Comparison of ENCODE assay signal across 16 cellular contexts in genomic region chr14:23079716-23080115, GRCh38. TPM values are rescaled to one million over a fixed set of nuclear protein-coding genes. Genes with fewer than 3 reads are reported as not detected.
A peak's percentile ranks its signal among the peaks of the same experiment; 100 is the strongest.
DNase-seq lines count a peak whose midpoint lies in the region; ATAC-seq and TF ChIP-seq lines count a peak whose summit lies in the region.
"Had no signal": no experiment of that assay in that cellular context is flagged by ENCODE, and none has a peak within 500 bp of the region (broad histone marks: within the 10 kb centered on the region; RNA-seq: fewer than 3 reads in every experiment).

No MANE protein-coding gene starts in this region.

- peaks cover 5% of the 10 kb centered on the region for H3K4me1 Mint-ChIP-seq in activated CD4-positive, alpha-beta memory T cell treated with anti-CD3 and anti-CD28 coated beads for 36 hours (ENCODE audit: low read depth)
- peaks cover 1% of the 10 kb centered on the region for H3K4me1 Mint-ChIP-seq in activated CD4-positive, alpha-beta memory T cell treated with anti-CD3 and anti-CD28 coated beads, Interleukin-2, amount 10 ng/mL, durations not matched to agents 7 days and 5 days

- ATAC-seq in HG03571 (IDR thresholded peaks at IDR 0.05; ENCODE audit: unreplicated experiment) (no peak), sciatic nerve (no peak), GM21717 (IDR thresholded peaks at IDR 0.05; ENCODE audit: unreplicated experiment) (no peak)

- TF ChIP-seq CTCF in suprapubic skin (IDR thresholded peaks at IDR 0.05), result no peak

- POLR2A ChIA-PET in activated CD4-positive, alpha-beta memory T cell treated with anti-CD3 and anti-CD28 coated beads for 36 hours (lab: Charles Lee), result interaction anchor here (1.1 kb wide), 1 partner anchor 13 kb away, joined by 3 read pairs; no protein-coding TSS in a partner anchor
- POLR2A ChIA-PET in activated CD4-positive, alpha-beta memory T cell treated with anti-CD3 and anti-CD28 coated beads, Interleukin-2, amount 10 ng/mL, durations not matched to agents 7 days and 5 days (lab: Charles Lee), result interaction anchor here (2.1 kb wide), 1 partner anchor 15 kb away, joined by 9 read pairs; the partner anchor contains the start of genes ACIN1 and C14orf119

- no peaks in the 10 kb centered on the region for H3K9me3 Mint-ChIP-seq in activated CD4-positive, alpha-beta memory T cell treated with anti-CD3 and anti-CD28 coated beads for 36 hours
- no peaks in the 10 kb centered on the region for H3K9me3 Mint-ChIP-seq in activated CD4-positive, alpha-beta memory T cell treated with anti-CD3 and anti-CD28 coated beads, Interleukin-2, amount 10 ng/mL, durations not matched to agents 7 days and 5 days

- H3K4me1 ChIP-seq in adipocyte (ENCODE audit: control insufficient read depth, insufficient read depth, low read length), result peaks cover 69% of the 10 kb centered on the region
- H3K4me1 ChIP-seq in suprapubic skin, result peaks cover 27% of the 10 kb centered on the region

- no peak overlapping the region for H3K4me3 Mint-ChIP-seq in activated CD4-positive, alpha-beta memory T cell treated with anti-CD3 and anti-CD28 coated beads for 36 hours
- H3K4me3 Mint-ChIP-seq in activated CD4-positive, alpha-beta memory T cell treated with anti-CD3 and anti-CD28 coated beads, Interleukin-2, amount 10 ng/mL, durations not matched to agents 7 days and 5 days, result no peak overlapping the region

- H3K36me3 ChIP-seq in adipocyte (ENCODE audit: control insufficient read depth, insufficient read depth, low read length, severe bottlenecking) (peaks cover 82% of the 10 kb centered on the region), suprapubic skin (peaks cover 90% of the 10 kb centered on the region)

- H3K27ac Mint-ChIP-seq in activated CD4-positive, alpha-beta memory T cell treated with anti-CD3 and anti-CD28 coated beads for 36 hours, result peak overlapping the region; percentile 15
- H3K27ac Mint-ChIP-seq in activated CD4-positive, alpha-beta memory T cell treated with anti-CD3 and anti-CD28 coated beads, Interleukin-2, amount 10 ng/mL, durations not matched to agents 7 days and 5 days, result no peak overlapping the region

- peak overlapping the region; percentile 78 for H3K9ac ChIP-seq in adipocyte (ENCODE audit: low read length)

- no peak for TF ChIP-seq POLR2A in suprapubic skin (IDR thresholded peaks at IDR 0.05)

- H3K4me3 ChIP-seq in adipocyte (ENCODE audit: low read length) (peak overlapping the region; percentile 23), suprapubic skin (no peak overlapping the region)

- no peak for TF ChIP-seq EP300 in suprapubic skin (IDR thresholded peaks at IDR 0.05)

- intact Hi-C loops in activated CD4-positive, alpha-beta memory T cell treated with anti-CD3 and anti-CD28 coated beads for 36 hours (cut with micrococcal nuclease), result no loop called here
- intact Hi-C loops in sciatic nerve (cut with DNase I), result no loop called here

- DNase-seq in activated CD4-positive, alpha-beta memory T cell treated with anti-CD3 and anti-CD28 coated beads for 36 hours, result no peak
- DNase-seq in activated CD4-positive, alpha-beta memory T cell treated with anti-CD3 and anti-CD28 coated beads, Interleukin-2, amount 10 ng/mL, durations not matched to agents 7 days and 5 days, result no peak
- DNase-seq in adipocyte (ENCODE audit: low read depth), result peak; percentile 28
- peak; percentile 63 for DNase-seq in iris pigment epithelial cell (ENCODE audit: low read depth)
- no peak for DNase-seq in suprapubic skin (ENCODE audit: low spot score in 2 of 2)
- DNase-seq in sciatic nerve (ENCODE audit: low spot score), result no peak
- DNase-seq: ACHN; activated CD4-positive, alpha-beta T cell treated with anti-CD3 and anti-CD28 coated beads for 48 hours; activated naive CD4-positive, alpha-beta T cell treated with anti-CD3 and anti-CD28 coated beads, Interleukin-2, amount 50 U/mL, for 16 hours; NCI-H1694; NCI-H82; stimulated activated CD4-positive, alpha-beta T cell treated with anti-CD3 and anti-CD28 coated beads, Interleukin-15, amount 100 ng/mL, for 24 hours had no signal

- H3K9me3 ChIP-seq in adipocyte (ENCODE audit: control insufficient read depth, low read length) (no peaks in the 10 kb centered on the region), suprapubic skin (no peaks in the 10 kb centered on the region)

- 81% methylated on average over 2 of the region's 2 CpGs for WGBS in suprapubic skin

- CTCF ChIA-PET in activated CD4-positive, alpha-beta memory T cell treated with anti-CD3 and anti-CD28 coated beads for 36 hours (lab: Charles Lee), result interaction anchor here (0.9 to 7.3 kb wide), 3 partner anchors 8 to 12 kb away, joined by 3 to 92 read pairs (median 14); no protein-coding TSS in a partner anchor
- CTCF ChIA-PET in activated CD4-positive, alpha-beta memory T cell treated with anti-CD3 and anti-CD28 coated beads, Interleukin-2, amount 10 ng/mL, durations not matched to agents 7 days and 5 days (lab: Charles Lee), result interaction anchor here (3.4 kb wide), 1 partner anchor 11 kb away, joined by 40 read pairs; no protein-coding TSS in a partner anchor

- H3K27me3 ChIP-seq in adipocyte (replicated peaks; ENCODE audit: control insufficient read depth, insufficient read depth, low read length), result no peaks in the 10 kb centered on the region
- no peaks in the 10 kb centered on the region for H3K27me3 ChIP-seq in suprapubic skin

- peaks cover 49% of the 10 kb centered on the region for H3K36me3 Mint-ChIP-seq in activated CD4-positive, alpha-beta memory T cell treated with anti-CD3 and anti-CD28 coated beads for 36 hours
- H3K36me3 Mint-ChIP-seq in activated CD4-positive, alpha-beta memory T cell treated with anti-CD3 and anti-CD28 coated beads, Interleukin-2, amount 10 ng/mL, durations not matched to agents 7 days and 5 days (ENCODE audit: low read depth), result peaks cover 68% of the 10 kb centered on the region

- H3K27ac ChIP-seq in suprapubic skin, result peak overlapping the region; percentile 43

- no peaks in the 10 kb centered on the region for H3K27me3 Mint-ChIP-seq in activated CD4-positive, alpha-beta memory T cell treated with anti-CD3 and anti-CD28 coated beads for 36 hours
- no peaks in the 10 kb centered on the region for H3K27me3 Mint-ChIP-seq in activated CD4-positive, alpha-beta memory T cell treated with anti-CD3 and anti-CD28 coated beads, Interleukin-2, amount 10 ng/mL, durations not matched to agents 7 days and 5 days

RNA-seq across cellular contexts. Expression of gene ACIN1, which starts 15.2 kb away (rescaled TPM):
- total RNA-seq in activated CD4-positive, alpha-beta memory T cell treated with anti-CD3 and anti-CD28 coated beads for 36 hours, result 100 to 1,000 TPM; 148 to 157 TPM
- total RNA-seq in activated CD4-positive, alpha-beta memory T cell treated with anti-CD3 and anti-CD28 coated beads, Interleukin-2, amount 10 ng/mL, durations not matched to agents 7 days and 5 days, result 100 to 1,000 TPM; 166 to 167 TPM
- total RNA-seq in suprapubic skin (100 to 1,000 TPM in 2 of 4 donors, 10 to 100 TPM in 2; 78.7 to 217 (median 103) TPM), sciatic nerve (166 TPM)

RNA-seq across cellular contexts. Expression of gene C14orf119, which starts 15.6 kb away (rescaled TPM):
- total RNA-seq in activated CD4-positive, alpha-beta memory T cell treated with anti-CD3 and anti-CD28 coated beads for 36 hours, result 10 to 100 TPM; 58.0 to 62.8 TPM
- total RNA-seq in activated CD4-positive, alpha-beta memory T cell treated with anti-CD3 and anti-CD28 coated beads, Interleukin-2, amount 10 ng/mL, durations not matched to agents 7 days and 5 days, result 10 to 100 TPM; 49.2 to 55.5 TPM
- 10 to 100 TPM; 10.1 to 22.7 (median 18.6) TPM for total RNA-seq in suprapubic skin
- total RNA-seq in sciatic nerve, result 32.2 TPM

RNA-seq across cellular contexts. Expression of gene CDH24, which starts 22.4 kb away (rescaled TPM):
- 1 to 10 TPM in 1 of 2 experiments, under 1 TPM in 1; 1.00 to 1.1 TPM for total RNA-seq in activated CD4-positive, alpha-beta memory T cell treated with anti-CD3 and anti-CD28 coated beads for 36 hours
- 1 to 10 TPM; 1.6 to 2.0 TPM for total RNA-seq in activated CD4-positive, alpha-beta memory T cell treated with anti-CD3 and anti-CD28 coated beads, Interleukin-2, amount 10 ng/mL, durations not matched to agents 7 days and 5 days
- total RNA-seq in suprapubic skin, result 1 to 10 TPM; 3.4 to 8.4 (median 5.7) TPM
- total RNA-seq in sciatic nerve, result 6.5 TPM

RNA-seq across cellular contexts. Expression of gene CIROP, which starts 25.1 kb away (rescaled TPM):
- total RNA-seq in activated CD4-positive, alpha-beta memory T cell treated with anti-CD3 and anti-CD28 coated beads for 36 hours, result not detected
- total RNA-seq in activated CD4-positive, alpha-beta memory T cell treated with anti-CD3 and anti-CD28 coated beads, Interleukin-2, amount 10 ng/mL, durations not matched to agents 7 days and 5 days, result not detected
- total RNA-seq in suprapubic skin, result not detected
- total RNA-seq in sciatic nerve, result not detected
- total RNA-seq: HT1080, myocyte had no signal

RNA-seq across cellular contexts. Expression of gene PSMB11, which starts 37.7 kb away (rescaled TPM):
- not detected for total RNA-seq in activated CD4-positive, alpha-beta memory T cell treated with anti-CD3 and anti-CD28 coated beads for 36 hours
- total RNA-seq in activated CD4-positive, alpha-beta memory T cell treated with anti-CD3 and anti-CD28 coated beads, Interleukin-2, amount 10 ng/mL, durations not matched to agents 7 days and 5 days, result not detected
- total RNA-seq in suprapubic skin (not detected), sciatic nerve (not detected)
- total RNA-seq: HT1080, myocyte had no signal

Comparison
In these comparisons a context has a peak if more than half of its experiments do, and no peak if none do; other contexts are left out.
1. DNase-seq: peak in adipocyte (single experiment) and iris pigment epithelial cell (single experiment); none in activated CD4-positive, alpha-beta memory T cell treated with anti-CD3 and anti-CD28 coated beads for 36 hours (single experiment), activated CD4-positive, alpha-beta memory T cell treated with anti-CD3 and anti-CD28 coated beads, Interleukin-2, amount 10 ng/mL, durations not matched to agents 7 days and 5 days (single experiment), suprapubic skin (0 of 2) and sciatic nerve (single experiment).